In genomic region chr10:21516270-21517131, GRCh38 we compare ENCODE assay signal across 8 cellular contexts. TPM values are rescaled to one million over a fixed set of nuclear protein-coding genes. Genes with fewer than 3 reads are reported as not detected.
DNase-seq lines count a peak whose midpoint lies in the region; ATAC-seq, FAIRE-seq and TF ChIP-seq lines count a peak whose summit lies in the region.

No MANE protein-coding gene starts in this region.

- TF ChIP-seq CTCF in DND-41 (IDR thresholded peaks at IDR 0.05; ENCODE audit: borderline replicate concordance, extremely low read depth, low read length, poor library complexity, severe bottlenecking): no peak
- TF ChIP-seq CTCF in VCaP (conservative IDR thresholded peaks at IDR 0.05): no peak
- TF ChIP-seq CTCF in HepG2 (CRISPR knock-in tag; IDR thresholded peaks at IDR 0.05): no peak

- H3K36me3 Mint-ChIP-seq in stimulated activated naive B cell treated with anti-CD40 and anti-IgM and Interleukin-4, amounts not matched to agents 10 μg/mL and 1 μg/mL and 100 μg/mL, for 72 hours: no peaks in the 10 kb centered on the region

- no peaks in the 10 kb centered on the region for H3K9me3 ChIP-seq in DND-41 (ENCODE audit: insufficient read depth, low read length, severe bottlenecking)
- H3K9me3 ChIP-seq in HepG2 (ENCODE audit: low read length): no peaks in the 10 kb centered on the region

- TF ChIP-seq EP300 in HepG2 (IDR thresholded peaks at IDR 0.05; ENCODE audit: low read depth in 2 of 2, low read length in 2 of 2) (no peak), HepG2 (CRISPR knock-in tag; IDR thresholded peaks at IDR 0.05; ENCODE audit: borderline replicate concordance) (no peak)

- H3K4me3 ChIP-seq in DND-41 (ENCODE audit: low read depth in 1 of 2, low read length in 2 of 2) (peak overlapping the region in 1 of 2 experiments; percentile 57; a peak in 3 of 4 replicates), HepG2 (replicated peaks in 1 of 3; ENCODE audit: insufficient read depth in 1 of 3, low read depth in 2 of 3, low read length in 3 of 3) (peak overlapping the region; percentile 77 to 91 (median 80))

- H3K9me3 Mint-ChIP-seq in stimulated activated naive B cell treated with anti-CD40 and anti-IgM and Interleukin-4, amounts not matched to agents 10 μg/mL and 1 μg/mL and 100 μg/mL, for 72 hours: no peaks in the 10 kb centered on the region

- POLR2A ChIA-PET in HepG2 (lab: Yijun Ruan, JAX): interaction anchor here (2.0 to 5.4 kb wide), 4 partner anchors 10 to 20 kb away, joined by 12 to 92 read pairs (median 56); partner anchors contain the start of gene SKIDA1

- DNase-seq in DND-41: peak; percentile 61
- DNase-seq in HT-29 (ENCODE audit: low spot score): peak; percentile 68
- peak; percentile 82 for DNase-seq in dermis blood vessel endothelial cell
- DNase-seq in HepG2 (ENCODE audit: low spot score): no peak
- DNase-seq in stimulated activated naive B cell treated with anti-CD40 and anti-IgM and Interleukin-4, amounts not matched to agents 10 μg/mL and 1 μg/mL and 100 μg/mL, for 72 hours: no peak
- no peak for DNase-seq in DMS114 treated with DMSO at 0.1 percent for 48 hours (lab: John Stamatoyannopoulos, UW; ENCODE audit: unreplicated experiment)

- no TSS peak for BruUV-seq in HepG2 (replicated peaks; lab: Mats Ljungman, UMichigan)

- H3K27me3 ChIP-seq in DND-41 (ENCODE audit: insufficient read depth, low read length, poor library complexity): peaks cover 75% of the 10 kb centered on the region
- H3K27me3 ChIP-seq in HepG2 (ENCODE audit: control insufficient read depth in 1 of 2, insufficient read depth in 2 of 2, low read length in 2 of 2): no peaks in the 10 kb centered on the region; a peak in 1 of 5 replicates

- no peak overlapping the region for H3K27ac ChIP-seq in DND-41 (ENCODE audit: low read length)
- H3K27ac ChIP-seq in VCaP: peak overlapping the region; percentile 82
- H3K27ac ChIP-seq in HepG2 (ENCODE audit: extremely low read length, insufficient read depth, low read length): peak overlapping the region; percentile 41

- H3K4me1 ChIP-seq in DND-41 (ENCODE audit: insufficient read depth, low read length) (peaks cover 32% of the 10 kb centered on the region), HepG2 (ENCODE audit: insufficient read depth, low read length) (peaks cover 71% of the 10 kb centered on the region)

- H3K79me2 ChIP-seq in DND-41 (ENCODE audit: insufficient read depth, low read length) (no peaks in the 10 kb centered on the region), HepG2 (ENCODE audit: insufficient read depth, low read length) (peaks cover 2% of the 10 kb centered on the region)

- TF ChIP-seq RAD21 in HepG2 (CRISPR knock-in tag; IDR thresholded peaks at IDR 0.05): peak; percentile 5

- H3K36me3 ChIP-seq in DND-41 (ENCODE audit: insufficient read depth, low read length) (no peaks in the 10 kb centered on the region), HepG2 (replicated peaks in 1 of 2; ENCODE audit: control insufficient read depth in 1 of 2, insufficient read depth in 2 of 2, low read length in 2 of 2) (no peaks in the 10 kb centered on the region)

- H3K4me1 Mint-ChIP-seq in stimulated activated naive B cell treated with anti-CD40 and anti-IgM and Interleukin-4, amounts not matched to agents 10 μg/mL and 1 μg/mL and 100 μg/mL, for 72 hours: peaks cover 24 to 39% of the 10 kb centered on the region in 2 donors

- H4K20me1 ChIP-seq in DND-41 (ENCODE audit: insufficient read depth, low read length) (peaks cover 5% of the 10 kb centered on the region), HepG2 (ENCODE audit: insufficient read depth, low read length) (no peaks in the 10 kb centered on the region)

- in situ Hi-C loops in HepG2 (cut with HindIII; ENCODE audit: extremely low pct_ligation_motif_present, low pct_unique_long_range_greater_than_20kb): loop anchor here (25.0 kb wide), 1 partner anchor 796 kb away; the partner anchor contains the start of genes BMI1 and COMMD3

- H2AFZ ChIP-seq in DND-41 (ENCODE audit: low read depth, low read length) (peak overlapping the region; percentile 53), HepG2 (ENCODE audit: low read length) (no peak overlapping the region)

- peak overlapping the region; percentile 35; the same call in 1 of the 2 replicates for H3K9ac ChIP-seq in DND-41 (ENCODE audit: low read depth, low read length)
- H3K9ac ChIP-seq in HepG2 (ENCODE audit: insufficient read depth, low read depth, low read length): peak overlapping the region; percentile 64

- H3K4me3 Mint-ChIP-seq in stimulated activated naive B cell treated with anti-CD40 and anti-IgM and Interleukin-4, amounts not matched to agents 10 μg/mL and 1 μg/mL and 100 μg/mL, for 72 hours: peak overlapping the region; percentile 82 to 88

- peaks cover 53 to 76% of the 10 kb centered on the region in 2 donors for H3K27me3 Mint-ChIP-seq in stimulated activated naive B cell treated with anti-CD40 and anti-IgM and Interleukin-4, amounts not matched to agents 10 μg/mL and 1 μg/mL and 100 μg/mL, for 72 hours

- no peak for FAIRE-seq in HepG2 (lab: Jason Lieb, UNC)

- ATAC-seq in DND-41 (ENCODE audit: insufficient read depth, low read depth) (peak; percentile 93), GM21423 (IDR thresholded peaks at IDR 0.05; ENCODE audit: unreplicated experiment) (peak; percentile 57), HepG2 (peak; percentile 77)
- peak; percentile 75 to 77 for ATAC-seq in stimulated activated naive B cell treated with anti-CD40 and anti-IgM and Interleukin-4, amounts not matched to agents 10 μg/mL and 1 μg/mL and 100 μg/mL, for 72 hours (replicated peaks)

- WGBS in HepG2 (ENCODE audit: low lambda C conversion rate): under 1% methylated on average over 52 of the region's 85 CpGs

- no peak overlapping the region for H3K27ac Mint-ChIP-seq in stimulated activated naive B cell treated with anti-CD40 and anti-IgM and Interleukin-4, amounts not matched to agents 10 μg/mL and 1 μg/mL and 100 μg/mL, for 72 hours

- intact Hi-C loops in HepG2 (cut with micrococcal nuclease; ENCODE audit: unreplicated experiment): loop anchor here (2.0 kb wide), 2 partner anchors 16 to 20 kb away; no protein-coding TSS in a partner anchor

- TF ChIP-seq POLR2A in HepG2 (IDR thresholded peaks at IDR 0.05; ENCODE audit: insufficient read depth in 1 of 2, low read depth in 2 of 2, low read length in 2 of 2): no peak

- CTCF ChIA-PET in HepG2 (lab: Yijun Ruan, JAX; ENCODE audit: low intra/inter-chr PET ratio, low total read pairs): interaction anchor here (0.8 to 1.1 kb wide), 2 partner anchors 19 to 20 kb away, joined by 4 to 6 read pairs; no protein-coding TSS in a partner anchor

- H3K4me2 ChIP-seq in DND-41 (ENCODE audit: insufficient read depth, low read length) (peak overlapping the region; percentile 84), HepG2 (ENCODE audit: low read depth, low read length) (peak overlapping the region; percentile 98)

RNA-seq across cellular contexts. Expression of gene SKIDA1, which starts 9.0 kb away (rescaled TPM):
- not detected in 2 replicates for total RNA-seq in HT-29 (2014; rRNA removed; shearing (Covaris generic))
- total RNA-seq in dermis blood vessel endothelial cell (1.0 and 2.6 TPM in 2 replicates), HepG2 (2016; rRNA removed; fragmentation: Illumina TruSeq; extraction: Trizol) (1.4 and 1.5 TPM in 2 replicates)
- 0.35 and 0.40 TPM in 2 replicates for total RNA-seq in HepG2 (2016; cell fraction: cytosol; rRNA removed; fragmentation: Illumina TruSeq; extraction: Trizol; ENCODE audit: low read depth)
- total RNA-seq in HepG2 (2016; cell fraction: insoluble cytoplasmic fraction; rRNA removed; fragmentation: Illumina TruSeq; extraction: Trizol): 1.1 and 1.2 TPM in 2 replicates
- total RNA-seq in HepG2 (2016; cell fraction: membrane; rRNA removed; fragmentation: Illumina TruSeq; extraction: Trizol): 1.1 TPM in 2 replicates
- 1.4 TPM in 2 replicates for total RNA-seq in HepG2 (2016; cell fraction: nucleus; rRNA removed; fragmentation: Illumina TruSeq; extraction: Trizol)
- 0.29 and 0.73 TPM in 2 replicates for polyA plus RNA-seq in HepG2 (2011; rRNA removed)
- polyA plus RNA-seq in HepG2 (2011; cell fraction: cytosol; rRNA removed): 0.17 and 0.19 TPM in 2 replicates
- 0.45 and 0.59 TPM in 2 replicates for polyA plus RNA-seq in HepG2 (2011; cell fraction: nucleus; rRNA removed)
- 0.24 and 0.85 TPM in 2 replicates for polyA plus RNA-seq in HepG2 (2012)
- polyA plus RNA-seq in HepG2 (2016; cell fraction: cytosol; fragmentation: Illumina TruSeq; extraction: Trizol; ENCODE audit: low read depth): 0.11 and 0.58 TPM in 2 replicates
- 0.67 and 0.78 TPM in 2 replicates for polyA plus RNA-seq in HepG2 (2016; cell fraction: insoluble cytoplasmic fraction; fragmentation: Illumina TruSeq; extraction: Trizol; ENCODE audit: low read depth)
- 0.33 and 0.58 TPM in 2 replicates for polyA plus RNA-seq in HepG2 (2016; cell fraction: membrane; fragmentation: Illumina TruSeq; extraction: Trizol; ENCODE audit: low read depth)
- 2.7 and 2.8 TPM in 2 replicates for polyA plus RNA-seq in HepG2 (2016; cell fraction: nucleus; fragmentation: Illumina TruSeq; extraction: Trizol; ENCODE audit: insufficient read depth, low read depth)
- polyA minus RNA-seq in HepG2 (2011; rRNA and poly(A)+ RNA removed; ENCODE audit: low replicate concordance): 0.12 and 0.28 TPM in 2 replicates
- 0.49 and 0.88 TPM in 2 replicates for polyA minus RNA-seq in HepG2 (2011; cell fraction: cytosol; rRNA and poly(A)+ RNA removed)
- polyA minus RNA-seq in HepG2 (2011; cell fraction: nucleus; rRNA and poly(A)+ RNA removed): 0.50 and 0.52 TPM in 2 replicates

RNA-seq across cellular contexts. Expression of gene MLLT10, which starts 17.5 kb away (rescaled TPM):
- total RNA-seq in HT-29 (2014; rRNA removed; shearing (Covaris generic)): 31.7 and 47.6 TPM in 2 replicates
- total RNA-seq in dermis blood vessel endothelial cell: 35.4 and 48.9 TPM in 2 replicates
- 39.3 and 51.3 TPM in 2 replicates for total RNA-seq in HepG2 (2016; rRNA removed; fragmentation: Illumina TruSeq; extraction: Trizol)
- total RNA-seq in HepG2 (2016; cell fraction: cytosol; rRNA removed; fragmentation: Illumina TruSeq; extraction: Trizol; ENCODE audit: low read depth): 32.5 and 35.1 TPM in 2 replicates
- 40.6 and 48.2 TPM in 2 replicates for total RNA-seq in HepG2 (2016; cell fraction: insoluble cytoplasmic fraction; rRNA removed; fragmentation: Illumina TruSeq; extraction: Trizol)
- total RNA-seq in HepG2 (2016; cell fraction: membrane; rRNA removed; fragmentation: Illumina TruSeq; extraction: Trizol): 43.6 and 51.5 TPM in 2 replicates
- 132 and 141 TPM in 2 replicates for total RNA-seq in HepG2 (2016; cell fraction: nucleus; rRNA removed; fragmentation: Illumina TruSeq; extraction: Trizol)
- polyA plus RNA-seq in HepG2 (2011; rRNA removed): 72.1 and 84.1 TPM in 2 replicates
- 52.6 and 55.4 TPM in 2 replicates for polyA plus RNA-seq in HepG2 (2011; cell fraction: cytosol; rRNA removed)
- 70.8 and 78.9 TPM in 2 replicates for polyA plus RNA-seq in HepG2 (2011; cell fraction: nucleus; rRNA removed)
- polyA plus RNA-seq in HepG2 (2012): 36.4 and 36.6 TPM in 2 replicates
- polyA plus RNA-seq in HepG2 (2016; cell fraction: cytosol; fragmentation: Illumina TruSeq; extraction: Trizol; ENCODE audit: low read depth): 39.6 and 43.2 TPM in 2 replicates
- 41.2 and 47.5 TPM in 2 replicates for polyA plus RNA-seq in HepG2 (2016; cell fraction: insoluble cytoplasmic fraction; fragmentation: Illumina TruSeq; extraction: Trizol; ENCODE audit: low read depth)
- polyA plus RNA-seq in HepG2 (2016; cell fraction: membrane; fragmentation: Illumina TruSeq; extraction: Trizol; ENCODE audit: low read depth): 46.0 and 49.8 TPM in 2 replicates
- polyA plus RNA-seq in HepG2 (2016; cell fraction: nucleus; fragmentation: Illumina TruSeq; extraction: Trizol; ENCODE audit: insufficient read depth, low read depth): 59.3 and 60.4 TPM in 2 replicates
- 65.5 and 210 TPM in 2 replicates for polyA minus RNA-seq in HepG2 (2011; rRNA and poly(A)+ RNA removed; ENCODE audit: low replicate concordance)
- polyA minus RNA-seq in HepG2 (2011; cell fraction: cytosol; rRNA and poly(A)+ RNA removed): 28.0 and 33.0 TPM in 2 replicates
- 342 and 460 TPM in 2 replicates for polyA minus RNA-seq in HepG2 (2011; cell fraction: nucleus; rRNA and poly(A)+ RNA removed)

Comparison
In these comparisons a context has a peak if more than half of its experiments do, and no peak if none do; other contexts are left out.
1. DNase-seq: peak in DND-41 (single experiment), HT-29 (single experiment) and dermis blood vessel endothelial cell (single experiment); none in HepG2 (single experiment), stimulated activated naive B cell treated with anti-CD40 and anti-IgM and Interleukin-4, amounts not matched to agents 10 μg/mL and 1 μg/mL and 100 μg/mL, for 72 hours (single experiment) and DMS114 treated with DMSO at 0.1 percent for 48 hours (single experiment).
2. Peak in every context shown above with its lines, with median percentiles within 50 percentile points of each other: ATAC-seq.